ENCODE assay signal across 1 cellular context in genomic region chr6:32439708-32440214, GRCh38.
TF ChIP-seq lines count a peak whose summit lies in the region.

Gene HLA-DRA (plus strand): TSS chr6:32439887. CDS start chr6:32439951, 64 bp downstream.

TF ChIP-seq in GM12878, 131 proteins besides CTCF, POLR2A, EP300 and RAD21 (continued from another document and continues in another):
- TF ChIP-seq PRDM15 (CRISPR knock-in tag; IDR thresholded peaks at IDR 0.05) (0 out of 2 replicates have a peak, but pooled peaks have one; percentile 41), IRF4 (IDR thresholded peaks at IDR 0.05; ENCODE audit: low read depth, low read length) (peak; percentile 7; the same call in 1 of the 2 replicates), SUPT20H (IDR thresholded peaks at IDR 0.05; ENCODE audit: borderline replicate concordance, control insufficient read depth, low read depth, low read length) (no peak), SIN3A (IDR thresholded peaks at IDR 0.05; ENCODE audit: low read depth, low read length) (peak; percentile 22; the same call in 1 of the 2 replicates), SMC3 (IDR thresholded peaks at IDR 0.05; ENCODE audit: borderline replicate concordance, low read length) (no peak), USF2 (IDR thresholded peaks at IDR 0.05; ENCODE audit: borderline replicate concordance, low read depth, low read length) (no peak), E2F8 (IDR thresholded peaks at IDR 0.05; ENCODE audit: low read depth, partially characterized antibody) (no peak), SREBF1 (IDR thresholded peaks at IDR 0.05; ENCODE audit: low read length) (no peak), NFIC (IDR thresholded peaks at IDR 0.05; ENCODE audit: low read depth, low read length) (peak; percentile 77), BACH1 (IDR thresholded peaks at IDR 0.05; ENCODE audit: borderline replicate concordance) (peak; percentile 71; the same call in 1 of the 2 replicates), TAF1 (IDR thresholded peaks at IDR 0.05; ENCODE audit: borderline replicate concordance, low read depth, low read length) (peak; percentile 100), RB1 (IDR thresholded peaks at IDR 0.05; ENCODE audit: borderline replicate concordance) (no peak), SKIL (IDR thresholded peaks at IDR 0.05; ENCODE audit: low read depth, poor library complexity, severe bottlenecking) (no peak), RUNX3 (IDR thresholded peaks at IDR 0.05; ENCODE audit: low read length) (peak; percentile 77), TBL1XR1 (IDR thresholded peaks at IDR 0.05; ENCODE audit: low read depth, low read length) (0 out of 2 replicates have a peak, but pooled peaks have one; percentile 21), ASH2L (IDR thresholded peaks at IDR 0.05; ENCODE audit: borderline replicate concordance, low read depth) (no peak), YBX1 (IDR thresholded peaks at IDR 0.05) (no peak), POU2F2 (IDR thresholded peaks at IDR 0.05; ENCODE audit: borderline replicate concordance, low read depth, low read length) (peak; percentile 97), BHLHE40 (IDR thresholded peaks at IDR 0.05; ENCODE audit: borderline replicate concordance in 1 of 2, low read depth in 2 of 2, low read length in 1 of 2) (peak; percentile 58 to 80; a peak in 3 of 4 replicates), TARDBP (IDR thresholded peaks at IDR 0.05; ENCODE audit: borderline replicate concordance) (0 out of 2 replicates have a peak, but pooled peaks have one; percentile 55), IKZF2 (IDR thresholded peaks at IDR 0.05) (peak; percentile 54), HDGF (IDR thresholded peaks at IDR 0.05) (no peak), LARP7 (IDR thresholded peaks at IDR 0.05) (peak; percentile 92), SPI1 (IDR thresholded peaks at IDR 0.05; ENCODE audit: borderline replicate concordance, insufficient read depth, low read depth, low read length) (peak; percentile 15; the same call in 1 of the 2 replicates), PAX8 (IDR thresholded peaks at IDR 0.05) (no peak), CHD2 (IDR thresholded peaks at IDR 0.05; ENCODE audit: borderline replicate concordance, low read depth, low read length) (no peak), DPF2 (IDR thresholded peaks at IDR 0.05) (0 out of 2 replicates have a peak, but pooled peaks have one; percentile 28), POLR2AphosphoS2 (IDR thresholded peaks at IDR 0.05; ENCODE audit: low read depth, low read length) (peak; percentile 98), ETV6 (conservative IDR thresholded peaks at IDR 0.05 in 1 of 2, IDR thresholded peaks at IDR 0.05 in 1 of 2; ENCODE audit: borderline replicate concordance in 1 of 2, low read depth in 1 of 2) (peak in 1 of 2 experiments; percentile 36; a peak in 1 of 4 replicates), FOS (IDR thresholded peaks at IDR 0.05; ENCODE audit: borderline replicate concordance, extremely low read depth, insufficient read length) (peak; percentile 29), CBFB (IDR thresholded peaks at IDR 0.05; ENCODE audit: low read depth) (peak; percentile 95), CREM (IDR thresholded peaks at IDR 0.05; ENCODE audit: low read depth) (peak; percentile 98), CEBPB (IDR thresholded peaks at IDR 0.05; ENCODE audit: borderline replicate concordance in 1 of 2, low read depth in 2 of 2, low read length in 2 of 2) (peak; percentile 75 to 93; a peak in 2 of 4 replicates), SP1 (IDR thresholded peaks at IDR 0.05; ENCODE audit: low read depth, low read length) (peak; percentile 74), NFYA (IDR thresholded peaks at IDR 0.05; ENCODE audit: borderline replicate concordance, low read depth, low read length) (no peak), SMAD1 (IDR thresholded peaks at IDR 0.05; ENCODE audit: low read depth, partially characterized antibody) (peak; percentile 100), ATF7 (IDR thresholded peaks at IDR 0.05; ENCODE audit: low read depth) (peak; percentile 61), KLF5 (IDR thresholded peaks at IDR 0.05; ENCODE audit: partially characterized antibody) (peak; percentile 89), CEBPZ (IDR thresholded peaks at IDR 0.05; ENCODE audit: low read depth, low read length) (no peak), JUNB (IDR thresholded peaks at IDR 0.05) (no peak), SIX5 (IDR thresholded peaks at IDR 0.05; ENCODE audit: low read depth, low read length, severe bottlenecking) (no peak), CREB1 (IDR thresholded peaks at IDR 0.05; ENCODE audit: low read depth) (peak; percentile 99)
- TF ChIP-seq, protein P1, sequence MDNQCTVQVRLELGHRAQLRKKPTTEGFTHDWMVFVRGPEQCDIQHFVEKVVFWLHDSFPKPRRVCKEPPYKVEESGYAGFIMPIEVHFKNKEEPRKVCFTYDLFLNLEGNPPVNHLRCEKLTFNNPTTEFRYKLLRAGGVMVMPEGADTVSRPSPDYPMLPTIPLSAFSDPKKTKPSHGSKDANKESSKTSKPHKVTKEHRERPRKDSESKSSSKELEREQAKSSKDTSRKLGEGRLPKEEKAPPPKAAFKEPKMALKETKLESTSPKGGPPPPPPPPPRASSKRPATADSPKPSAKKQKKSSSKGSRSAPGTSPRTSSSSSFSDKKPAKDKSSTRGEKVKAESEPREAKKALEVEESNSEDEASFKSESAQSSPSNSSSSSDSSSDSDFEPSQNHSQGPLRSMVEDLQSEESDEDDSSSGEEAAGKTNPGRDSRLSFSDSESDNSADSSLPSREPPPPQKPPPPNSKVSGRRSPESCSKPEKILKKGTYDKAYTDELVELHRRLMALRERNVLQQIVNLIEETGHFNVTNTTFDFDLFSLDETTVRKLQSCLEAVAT (IDR thresholded peaks at IDR 0.05), result peak; percentile 99
- TF ChIP-seq, protein P2, sequence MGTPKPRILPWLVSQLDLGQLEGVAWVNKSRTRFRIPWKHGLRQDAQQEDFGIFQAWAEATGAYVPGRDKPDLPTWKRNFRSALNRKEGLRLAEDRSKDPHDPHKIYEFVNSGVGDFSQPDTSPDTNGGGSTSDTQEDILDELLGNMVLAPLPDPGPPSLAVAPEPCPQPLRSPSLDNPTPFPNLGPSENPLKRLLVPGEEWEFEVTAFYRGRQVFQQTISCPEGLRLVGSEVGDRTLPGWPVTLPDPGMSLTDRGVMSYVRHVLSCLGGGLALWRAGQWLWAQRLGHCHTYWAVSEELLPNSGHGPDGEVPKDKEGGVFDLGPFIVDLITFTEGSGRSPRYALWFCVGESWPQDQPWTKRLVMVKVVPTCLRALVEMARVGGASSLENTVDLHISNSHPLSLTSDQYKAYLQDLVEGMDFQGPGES (IDR thresholded peaks at IDR 0.05), result peak; percentile 64
- TF ChIP-seq, protein P3, sequence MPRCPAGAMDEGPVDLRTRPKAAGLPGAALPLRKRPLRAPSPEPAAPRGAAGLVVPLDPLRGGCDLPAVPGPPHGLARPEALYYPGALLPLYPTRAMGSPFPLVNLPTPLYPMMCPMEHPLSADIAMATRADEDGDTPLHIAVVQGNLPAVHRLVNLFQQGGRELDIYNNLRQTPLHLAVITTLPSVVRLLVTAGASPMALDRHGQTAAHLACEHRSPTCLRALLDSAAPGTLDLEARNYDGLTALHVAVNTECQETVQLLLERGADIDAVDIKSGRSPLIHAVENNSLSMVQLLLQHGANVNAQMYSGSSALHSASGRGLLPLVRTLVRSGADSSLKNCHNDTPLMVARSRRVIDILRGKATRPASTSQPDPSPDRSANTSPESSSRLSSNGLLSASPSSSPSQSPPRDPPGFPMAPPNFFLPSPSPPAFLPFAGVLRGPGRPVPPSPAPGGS (IDR thresholded peaks at IDR 0.05; ENCODE audit: borderline replicate concordance, insufficient read depth, low read depth, low read length, poor library complexity, severe bottlenecking), result peak; percentile 16
- TF ChIP-seq, protein P4, sequence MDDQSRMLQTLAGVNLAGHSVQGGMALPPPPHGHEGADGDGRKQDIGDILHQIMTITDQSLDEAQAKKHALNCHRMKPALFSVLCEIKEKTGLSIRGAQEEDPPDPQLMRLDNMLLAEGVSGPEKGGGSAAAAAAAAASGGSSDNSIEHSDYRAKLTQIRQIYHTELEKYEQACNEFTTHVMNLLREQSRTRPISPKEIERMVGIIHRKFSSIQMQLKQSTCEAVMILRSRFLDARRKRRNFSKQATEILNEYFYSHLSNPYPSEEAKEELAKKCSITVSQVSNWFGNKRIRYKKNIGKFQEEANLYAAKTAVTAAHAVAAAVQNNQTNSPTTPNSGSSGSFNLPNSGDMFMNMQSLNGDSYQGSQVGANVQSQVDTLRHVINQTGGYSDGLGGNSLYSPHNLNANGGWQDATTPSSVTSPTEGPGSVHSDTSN (IDR thresholded peaks at IDR 0.05; ENCODE audit: insufficient replicate concordance, low read depth, low read length), result peak; percentile 30
